ENCODE assay signal across 1 cellular context in genomic region chr1:109493805-109494539, GRCh38.
TF ChIP-seq lines count a peak whose summit lies in the region.

A gene with protein sequence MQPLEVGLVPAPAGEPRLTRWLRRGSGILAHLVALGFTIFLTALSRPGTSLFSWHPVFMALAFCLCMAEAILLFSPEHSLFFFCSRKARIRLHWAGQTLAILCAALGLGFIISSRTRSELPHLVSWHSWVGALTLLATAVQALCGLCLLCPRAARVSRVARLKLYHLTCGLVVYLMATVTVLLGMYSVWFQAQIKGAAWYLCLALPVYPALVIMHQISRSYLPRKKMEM (plus strand): TSS chr1:109494094. CDS start chr1:109494140, 46 bp downstream.

TF ChIP-seq in HEK293, 187 proteins besides CTCF, POLR2A, EP300 and RAD21 (continued from another document):
- TF ChIP-seq ZBTB11 (tag by site-specific recombination; conservative IDR thresholded peaks at IDR 0.05; ENCODE audit: low read depth): peak; percentile 74
- TF ChIP-seq ZNF791 (tag by site-specific recombination; IDR thresholded peaks at IDR 0.05): no peak
- no peak for TF ChIP-seq MZF1 (tag by site-specific recombination; IDR thresholded peaks at IDR 0.05; ENCODE audit: borderline replicate concordance)
- TF ChIP-seq, protein P1, sequence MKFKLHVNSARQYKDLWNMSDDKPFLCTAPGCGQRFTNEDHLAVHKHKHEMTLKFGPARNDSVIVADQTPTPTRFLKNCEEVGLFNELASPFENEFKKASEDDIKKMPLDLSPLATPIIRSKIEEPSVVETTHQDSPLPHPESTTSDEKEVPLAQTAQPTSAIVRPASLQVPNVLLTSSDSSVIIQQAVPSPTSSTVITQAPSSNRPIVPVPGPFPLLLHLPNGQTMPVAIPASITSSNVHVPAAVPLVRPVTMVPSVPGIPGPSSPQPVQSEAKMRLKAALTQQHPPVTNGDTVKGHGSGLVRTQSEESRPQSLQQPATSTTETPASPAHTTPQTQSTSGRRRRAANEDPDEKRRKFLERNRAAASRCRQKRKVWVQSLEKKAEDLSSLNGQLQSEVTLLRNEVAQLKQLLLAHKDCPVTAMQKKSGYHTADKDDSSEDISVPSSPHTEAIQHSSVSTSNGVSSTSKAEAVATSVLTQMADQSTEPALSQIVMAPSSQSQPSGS (tag by site-specific recombination; IDR thresholded peaks at IDR 0.05; ENCODE audit: low read depth): no peak
- TF ChIP-seq OVOL3 (tag by site-specific recombination; IDR thresholded peaks at IDR 0.05): no peak
- no peak for TF ChIP-seq RBAK (tag by site-specific recombination; IDR thresholded peaks at IDR 0.05)
- TF ChIP-seq KLF16 (tag by site-specific recombination; IDR thresholded peaks at IDR 0.05): peak; percentile 96
- TF ChIP-seq ZNF473 (tag by site-specific recombination; IDR thresholded peaks at IDR 0.05): no peak
- TF ChIP-seq HOXD13 (CRISPR knock-in tag; IDR thresholded peaks at IDR 0.05; ENCODE audit: borderline replicate concordance): no peak
- TF ChIP-seq ZNF626 (tag by site-specific recombination; IDR thresholded peaks at IDR 0.05): no peak
- peak; percentile 92 for TF ChIP-seq ZBTB26 (tag by site-specific recombination; optimal IDR thresholded peaks at IDR 0.05)
- no peak for TF ChIP-seq ZFP3 (tag by site-specific recombination; IDR thresholded peaks at IDR 0.05; ENCODE audit: low read depth)
TF ChIP-seq in HEK293: peak in this region for 59.
